16 cellular contexts compared by ENCODE assay signal in genomic region chr2:101340141-101340541, GRCh38. TPM values are rescaled to one million over a fixed set of nuclear protein-coding genes. Genes with fewer than 3 reads are reported as not detected.
DNase-seq lines count a peak whose midpoint lies in the region; ATAC-seq and TF ChIP-seq lines count a peak whose summit lies in the region.
"Had no signal": no experiment of that assay in that cellular context is flagged by ENCODE, and none has a peak within 500 bp of the region (broad histone marks: within the 10 kb centered on the region; RNA-seq: fewer than 3 reads in every experiment).

No MANE protein-coding gene starts in this region.

- H3K36me3 ChIP-seq in iPS-15b (ENCODE audit: control insufficient read depth, insufficient read depth, low read length): no peaks in the 10 kb centered on the region
- H3K36me3 ChIP-seq: pancreas, uterus had no signal

- peaks cover 48% of the 10 kb centered on the region for H3K4me1 Mint-ChIP-seq in activated CD8-positive, alpha-beta T cell treated with anti-CD3 and anti-CD28 coated beads, Interleukin-2, amount 10 ng/mL, durations not matched to agents 7 days and 5 days (ENCODE audit: low read depth)
- peaks cover 22% of the 10 kb centered on the region for H3K4me1 Mint-ChIP-seq in activated CD8-positive, alpha-beta T cell treated with anti-CD3 and anti-CD28 coated beads for 36 hours (ENCODE audit: low read depth)

- TF ChIP-seq CTCF in activated CD8-positive, alpha-beta T cell treated with anti-CD3 and anti-CD28 coated beads for 36 hours (IDR thresholded peaks at IDR 0.05): no peak

- H3K4me3 Mint-ChIP-seq in activated CD8-positive, alpha-beta T cell treated with anti-CD3 and anti-CD28 coated beads, Interleukin-2, amount 10 ng/mL, durations not matched to agents 7 days and 5 days: peak overlapping the region; percentile 24
- no peak overlapping the region for H3K4me3 Mint-ChIP-seq in activated CD8-positive, alpha-beta T cell treated with anti-CD3 and anti-CD28 coated beads for 36 hours

- no peaks in the 10 kb centered on the region for H3K36me3 Mint-ChIP-seq in activated CD8-positive, alpha-beta T cell treated with anti-CD3 and anti-CD28 coated beads, Interleukin-2, amount 10 ng/mL, durations not matched to agents 7 days and 5 days (ENCODE audit: low read depth)
- H3K36me3 Mint-ChIP-seq in activated CD8-positive, alpha-beta T cell treated with anti-CD3 and anti-CD28 coated beads for 36 hours (ENCODE audit: low read depth): no peaks in the 10 kb centered on the region

- no peaks in the 10 kb centered on the region for H3K9me3 Mint-ChIP-seq in activated CD8-positive, alpha-beta T cell treated with anti-CD3 and anti-CD28 coated beads, Interleukin-2, amount 10 ng/mL, durations not matched to agents 7 days and 5 days (ENCODE audit: insufficient read depth)
- H3K9me3 Mint-ChIP-seq in activated CD8-positive, alpha-beta T cell treated with anti-CD3 and anti-CD28 coated beads for 36 hours: no peaks in the 10 kb centered on the region

- DNase-seq in activated CD8-positive, alpha-beta T cell treated with anti-CD3 and anti-CD28 coated beads, Interleukin-2, amount 10 ng/mL, durations not matched to agents 7 days and 5 days: no peak
- DNase-seq in activated CD8-positive, alpha-beta T cell treated with anti-CD3 and anti-CD28 coated beads for 36 hours: no peak
- DNase-seq in SKM-1 (lab: John Stamatoyannopoulos, UW; ENCODE audit: unreplicated experiment) (peak; percentile 25), superior temporal gyrus (ENCODE audit: extremely low spot score) (peak; percentile 55), activated gamma-delta T cell treated with Interleukin-2 at 50 U/mL for 16 hours (no peak)
- no peak for DNase-seq in stimulated activated naive CD4-positive, alpha-beta T cell treated with Interleukin-2 at 50 U/mL for 16 hours (lab: John Stamatoyannopoulos, UW)
- DNase-seq: anterior cingulate cortex; effector CD4-positive, alpha-beta T cell; glutamatergic neuron; pancreas; uterus had no signal

- peak overlapping the region; percentile 39 for H3K9ac ChIP-seq in iPS-15b (ENCODE audit: low read depth, low read length)
- H3K9ac ChIP-seq: KMS-11 had no signal

- H3K27me3 ChIP-seq in iPS-15b (ENCODE audit: control insufficient read depth, insufficient read depth, low read length): no peaks in the 10 kb centered on the region
- H3K27me3 ChIP-seq: pancreas, uterus had no signal

- H3K27ac Mint-ChIP-seq in activated CD8-positive, alpha-beta T cell treated with anti-CD3 and anti-CD28 coated beads, Interleukin-2, amount 10 ng/mL, durations not matched to agents 7 days and 5 days: peak overlapping the region; percentile 70
- no peak overlapping the region for H3K27ac Mint-ChIP-seq in activated CD8-positive, alpha-beta T cell treated with anti-CD3 and anti-CD28 coated beads for 36 hours

- H3K4me3 ChIP-seq in iPS-15b (ENCODE audit: low read depth, low read length): no peak overlapping the region
- H3K4me3 ChIP-seq: pancreas, uterus had no signal

- peaks cover 23% of the 10 kb centered on the region for H3K4me1 ChIP-seq in iPS-15b (ENCODE audit: control insufficient read depth, insufficient read depth, low read length)
- H3K4me1 ChIP-seq: pancreas, uterus had no signal

- POLR2A ChIA-PET in activated CD8-positive, alpha-beta T cell treated with anti-CD3 and anti-CD28 coated beads, Interleukin-2, amount 10 ng/mL, durations not matched to agents 7 days and 5 days (lab: Charles Lee): interaction anchor here (0.8 kb wide), 1 partner anchor 11 kb away, joined by 3 read pairs; no protein-coding TSS in a partner anchor
- POLR2A ChIA-PET in activated CD8-positive, alpha-beta T cell treated with anti-CD3 and anti-CD28 coated beads for 36 hours (lab: Charles Lee): no interaction called here

- CTCF ChIA-PET in activated CD8-positive, alpha-beta T cell treated with anti-CD3 and anti-CD28 coated beads, Interleukin-2, amount 10 ng/mL, durations not matched to agents 7 days and 5 days (lab: Charles Lee): interaction anchor here (0.8 to 4.0 kb wide), 6 partner anchors 11 to 135 kb away, joined by 3 to 53 read pairs (median 31); partner anchors contain the start of genes CREG2 and RNF149
- CTCF ChIA-PET in activated CD8-positive, alpha-beta T cell treated with anti-CD3 and anti-CD28 coated beads for 36 hours (lab: Charles Lee): interaction anchor here (1.4 to 5.4 kb wide), 4 partner anchors 9 to 47 kb away, joined by 5 to 60 read pairs (median 37); partner anchors contain the start of gene CREG2

- intact Hi-C loops in activated CD8-positive, alpha-beta T cell treated with anti-CD3 and anti-CD28 coated beads for 36 hours (cut with micrococcal nuclease): loop anchor here (5.0 kb wide), 2 partner anchors 47 to 487 kb away; partner anchors contain the start of gene CREG2

- no peaks in the 10 kb centered on the region for H3K9me3 ChIP-seq in iPS-15b (ENCODE audit: control insufficient read depth, insufficient read depth, low read length)
- H3K9me3 ChIP-seq: pancreas, uterus had no signal

- no peak for ATAC-seq in activated CD8-positive, alpha-beta T cell treated with anti-CD3 and anti-CD28 coated beads, Interleukin-2, amount 10 ng/mL, durations not matched to agents 7 days and 5 days
- no peak for ATAC-seq in activated CD8-positive, alpha-beta T cell treated with anti-CD3 and anti-CD28 coated beads for 36 hours
- no peak for ATAC-seq in GM21381 (IDR thresholded peaks at IDR 0.05; ENCODE audit: unreplicated experiment)

- peaks cover 4% of the 10 kb centered on the region for H3K27me3 Mint-ChIP-seq in activated CD8-positive, alpha-beta T cell treated with anti-CD3 and anti-CD28 coated beads, Interleukin-2, amount 10 ng/mL, durations not matched to agents 7 days and 5 days (ENCODE audit: low read depth)
- H3K27me3 Mint-ChIP-seq in activated CD8-positive, alpha-beta T cell treated with anti-CD3 and anti-CD28 coated beads for 36 hours: no peaks in the 10 kb centered on the region

RNA-seq across cellular contexts. Expression of gene RNF149, which starts 31.6 kb away (rescaled TPM):
- 10 to 100 TPM; 64.2 to 71.5 TPM for total RNA-seq in activated CD8-positive, alpha-beta T cell treated with anti-CD3 and anti-CD28 coated beads, Interleukin-2, amount 10 ng/mL, durations not matched to agents 7 days and 5 days
- 10 to 100 TPM; 48.7 to 53.2 TPM for total RNA-seq in activated CD8-positive, alpha-beta T cell treated with anti-CD3 and anti-CD28 coated beads for 36 hours

RNA-seq across cellular contexts. Expression of gene CREG2, which starts 47.2 kb away (rescaled TPM):
- not detected for total RNA-seq in activated CD8-positive, alpha-beta T cell treated with anti-CD3 and anti-CD28 coated beads, Interleukin-2, amount 10 ng/mL, durations not matched to agents 7 days and 5 days
- total RNA-seq in activated CD8-positive, alpha-beta T cell treated with anti-CD3 and anti-CD28 coated beads for 36 hours: not detected
- total RNA-seq: lung microvascular endothelial cell, OCI-LY7 had no signal

Comparison
In these comparisons a context has a peak if more than half of its experiments do, and no peak if none do; other contexts are left out.
1. DNase-seq: peak in SKM-1 (single experiment) and superior temporal gyrus (single experiment); none in activated CD8-positive, alpha-beta T cell treated with anti-CD3 and anti-CD28 coated beads, Interleukin-2, amount 10 ng/mL, durations not matched to agents 7 days and 5 days (single experiment), activated CD8-positive, alpha-beta T cell treated with anti-CD3 and anti-CD28 coated beads for 36 hours (single experiment), stimulated activated naive CD4-positive, alpha-beta T cell treated with Interleukin-2 at 50 U/mL for 16 hours (single experiment) and activated gamma-delta T cell treated with Interleukin-2 at 50 U/mL for 16 hours (single experiment).